8 cellular contexts compared by ENCODE assay signal in genomic region chr4:151325320-151326246, GRCh38. TPM values are rescaled to one million over a fixed set of nuclear protein-coding genes. Genes with fewer than 3 reads are reported as not detected.
DNase-seq lines count a peak whose midpoint lies in the region; FAIRE-seq and TF ChIP-seq lines count a peak whose summit lies in the region.

TSS of gene SH3D19 (minus strand) at chr4:151325605. CDS start at chr4:151325352, 253 bp downstream.

- H3K9me3 ChIP-seq in endothelial cell of umbilical vein (replicated peaks; ENCODE audit: control insufficient read depth, insufficient read depth, low read length) (no peaks in the 10 kb centered on the region), testis (no peaks in the 10 kb centered on the region)

- TF ChIP-seq POLR2A in endothelial cell of umbilical vein (IDR thresholded peaks at IDR 0.05; ENCODE audit: low read depth, low read length) (peak; percentile 30), testis (IDR thresholded peaks at IDR 0.05) (no peak)

- H2AFZ ChIP-seq in endothelial cell of umbilical vein (ENCODE audit: low read depth, low read length): peak within 1 kb of the TSS; percentile 45

- POLR2A ChIA-PET in HEK293T (lab: Yijun Ruan, JAX) (interaction anchor here (0.7 to 2.3 kb wide), 24 partner anchors 8 to 160 kb away, joined by 3 to 27 read pairs (median 4); partner anchors contain the start of genes FHIP1A and PRSS48), endothelial cell of umbilical vein (lab: Charles Lee) (interaction anchor here (1.0 kb wide), 2 partner anchors 11 to 100 kb away, joined by 3 read pairs; no protein-coding TSS in a partner anchor)

- H3K9me3 Mint-ChIP-seq in immature natural killer cell: peaks cover 0 to 16% (median 1%) of the 10 kb centered on the region in 6 donors

- peaks cover 40% of the 10 kb centered on the region for H3K79me2 ChIP-seq in endothelial cell of umbilical vein (ENCODE audit: control insufficient read depth, insufficient read depth, low read length)

- no peak for TF ChIP-seq CTCF in AG09309 (IDR thresholded peaks at IDR 0.05; ENCODE audit: control insufficient read depth, insufficient read depth, low read depth, low read length, missing control alignments)
- no peak for TF ChIP-seq CTCF in endothelial cell of umbilical vein (IDR thresholded peaks at IDR 0.05; ENCODE audit: extremely low read depth in 1 of 2, insufficient read depth in 1 of 2, low read depth in 1 of 2, low read length in 2 of 2)
- no peak for TF ChIP-seq CTCF in testis (IDR thresholded peaks at IDR 0.05)

- CTCF ChIA-PET in HEK293T (lab: Yijun Ruan, JAX): no interaction called here
- CTCF ChIA-PET in endothelial cell of umbilical vein (lab: Charles Lee): interaction anchor here (0.6 to 6.3 kb wide), 20 partner anchors 10 to 279 kb away, joined by 3 to 30 read pairs (median 3); partner anchors contain the start of gene PRSS48

- no peaks in the 10 kb centered on the region for H3K27me3 ChIP-seq in endothelial cell of umbilical vein (ENCODE audit: control insufficient read depth in 2 of 2, insufficient read depth in 2 of 2, low read length in 2 of 2)
- H3K27me3 ChIP-seq in testis: no peaks in the 10 kb centered on the region

- dilution Hi-C loops in endothelial cell of umbilical vein (cut with MboI; ENCODE audit: extremely low pct_ligation_motif_present, low sequenced_read_pairs): no loop called here

- DNase-seq in AG09309 (ENCODE audit: low read depth) (no peak), HEK293T (ENCODE audit: extremely low spot score) (peak; percentile 60), SKM-1 (lab: John Stamatoyannopoulos, UW; ENCODE audit: unreplicated experiment) (peak; percentile 45), endothelial cell of umbilical vein (ENCODE audit: low read depth, low spot score) (peak; percentile 91), lung microvascular endothelial cell (ENCODE audit: low read depth in 2 of 2) (peak; percentile 74 to 97), testis (peak; percentile 82), immature natural killer cell (no peak), HUDEP-2 (lab: John Stamatoyannopoulos, UW; ENCODE audit: unreplicated experiment in 76 of 76) (no peak)

- intact Hi-C loops in endothelial cell of umbilical vein (cut with micrococcal nuclease) (loop anchor here (1.0 kb wide), 4 partner anchors 10 to 97 kb away; no protein-coding TSS in a partner anchor), testis (cut with DNase I; ENCODE audit: low total_unique reads) (no loop called here)

- H3K4me3 Mint-ChIP-seq in immature natural killer cell: peak within 1 kb of the TSS in 2 of 5 donors; percentile 23 to 48

- H3K36me3 Mint-ChIP-seq in immature natural killer cell: no peaks in the 10 kb centered on the region

- H3K36me3 ChIP-seq in endothelial cell of umbilical vein (ENCODE audit: control insufficient read depth in 2 of 2, extremely low read depth in 1 of 2, insufficient read depth in 2 of 2, low read length in 2 of 2) (no peaks in the 10 kb centered on the region), testis (ENCODE audit: low read depth, missing control alignments) (no peaks in the 10 kb centered on the region)

- WGBS in testis, 2 donors: 4% methylated on average over 47 to 66 of the region's 66 CpGs

- H3K27ac ChIP-seq in endothelial cell of umbilical vein (ENCODE audit: insufficient read depth, low read depth, low read length) (peak within 1 kb of the TSS; percentile 69), testis (peak within 1 kb of the TSS; percentile 84 to 90)

- peak within 1 kb of the TSS; percentile 99 for H3K4me2 ChIP-seq in endothelial cell of umbilical vein (ENCODE audit: insufficient read depth, low read length)

- BruUV-seq in endothelial cell of umbilical vein (replicated peaks; lab: Mats Ljungman, UMichigan): no TSS peak

- no peaks in the 10 kb centered on the region for H4K20me1 ChIP-seq in endothelial cell of umbilical vein (replicated peaks; ENCODE audit: control insufficient read depth, extremely low read depth, insufficient read depth, low read length)

- FAIRE-seq in endothelial cell of umbilical vein (lab: Jason Lieb, UNC): peak; percentile 90

- H3K9ac ChIP-seq in endothelial cell of umbilical vein (replicated peaks; ENCODE audit: extremely low read depth, insufficient read depth, low read length): peak within 1 kb of the TSS; percentile 88

- peaks cover 10 to 22% (median 12%) of the 10 kb centered on the region in 3 donors for H3K27me3 Mint-ChIP-seq in immature natural killer cell (ENCODE audit: low read depth in 3 of 3)

- H3K9me1 ChIP-seq in endothelial cell of umbilical vein (replicated peaks; ENCODE audit: control insufficient read depth, extremely low read depth, insufficient read depth, low read length): no peaks in the 10 kb centered on the region

- peaks cover 0 to 1% of the 10 kb centered on the region in 2 donors for H3K4me1 Mint-ChIP-seq in immature natural killer cell

- H3K4me1 ChIP-seq in endothelial cell of umbilical vein (ENCODE audit: control insufficient read depth, extremely low read depth, insufficient read depth, low read length) (peaks cover 24% of the 10 kb centered on the region), testis (peaks cover 7% of the 10 kb centered on the region)

- H3K4me3 ChIP-seq in AG09309 (ENCODE audit: control insufficient read depth, low read depth, low read length) (peak within 1 kb of the TSS; percentile 93), endothelial cell of umbilical vein (replicated peaks in 1 of 3; ENCODE audit: insufficient read depth in 1 of 3, low read depth in 1 of 3, low read length in 3 of 3) (peak within 1 kb of the TSS; percentile 55 to 86 (median 74)), testis (peak within 1 kb of the TSS; percentile 74 to 83)

- no peak within 1 kb of the TSS for H3K27ac Mint-ChIP-seq in immature natural killer cell

TF ChIP-seq in HEK293T, 16 proteins besides CTCF, POLR2A, EP300 and RAD21:
- no peak for TF ChIP-seq SUZ12 (IDR thresholded peaks at IDR 0.05)
- TF ChIP-seq L3MBTL2 (conservative IDR thresholded peaks at IDR 0.05): peak; percentile 67
- TF ChIP-seq HDGF (IDR thresholded peaks at IDR 0.05; ENCODE audit: borderline replicate concordance): no peak
- no peak for TF ChIP-seq PKNOX1 (IDR thresholded peaks at IDR 0.05)
- no peak for TF ChIP-seq BHLHE40 (IDR thresholded peaks at IDR 0.05; ENCODE audit: borderline replicate concordance)
- TF ChIP-seq ELF4 (IDR thresholded peaks at IDR 0.05): no peak
- TF ChIP-seq FOXK2 (IDR thresholded peaks at IDR 0.05): no peak
- TF ChIP-seq CTBP1 (IDR thresholded peaks at IDR 0.05; ENCODE audit: borderline replicate concordance): no peak

TF ChIP-seq in endothelial cell of umbilical vein, 7 proteins besides CTCF, POLR2A, EP300 and RAD21:
- TF ChIP-seq EZH2 (IDR thresholded peaks at IDR 0.05; ENCODE audit: borderline replicate concordance, low read depth, low read length, severe bottlenecking) (no peak), POLR2AphosphoS5 (IDR thresholded peaks at IDR 0.05; ENCODE audit: insufficient read depth, low read depth, low read length) (peak; percentile 57)

RNA-seq across cellular contexts. Expression of gene SH3D19, which starts in this region (rescaled TPM):
- total RNA-seq in endothelial cell of umbilical vein: 86.3 and 92.8 TPM in 2 replicates
- 30.2 and 37.5 TPM in 2 replicates for polyA plus RNA-seq in endothelial cell of umbilical vein
- polyA plus RNA-seq in endothelial cell of umbilical vein (2011; cell fraction: cytosol; rRNA removed): 40.9 and 43.7 TPM in 2 replicates
- 95.7 and 102 TPM in 2 replicates for polyA plus RNA-seq in endothelial cell of umbilical vein (2011; cell fraction: nucleus; rRNA removed)
- 62.9 and 68.2 TPM in 2 replicates for polyA plus RNA-seq in endothelial cell of umbilical vein (2012)
- polyA minus RNA-seq in endothelial cell of umbilical vein: 81.5 and 91.8 TPM in 2 replicates
- 8.1 TPM for polyA minus RNA-seq in endothelial cell of umbilical vein (2011; cell fraction: cytosol; rRNA and poly(A)+ RNA removed)
- 143 and 145 TPM in 2 replicates for polyA minus RNA-seq in endothelial cell of umbilical vein (2011; cell fraction: nucleus; rRNA and poly(A)+ RNA removed)
- total RNA-seq in lung microvascular endothelial cell: 30.7 and 36.3 TPM in 2 replicates
- total RNA-seq in testis: 10 to 100 TPM; 49.9 to 58.6 TPM
- polyA plus RNA-seq in testis (ENCODE audit: insufficient read depth, low read depth, low replicate concordance): 40.6 TPM
- 1 to 10 TPM in 1 of 3 donors, under 1 TPM in 1, not detected in 1; 0.72 to 1.3 TPM for polyA plus RNA-seq in immature natural killer cell

Comparison
In these comparisons a context has a peak if more than half of its experiments do, and no peak if none do; other contexts are left out.
1. RNA of gene SH3D19 (polyA plus RNA-seq): 40.6 TPM in testis (single experiment) and 30.2 to 102 TPM in endothelial cell of umbilical vein; 0.72 to 1.3 TPM in immature natural killer cell; every median in the first group is over 10 times any median in the second.
2. DNase-seq: peak in HEK293T (single experiment), SKM-1 (single experiment), endothelial cell of umbilical vein (single experiment), lung microvascular endothelial cell (2 of 2) and testis (single experiment); none in AG09309 (single experiment), immature natural killer cell (0 of 3) and HUDEP-2 (0 of 76).
3. Peak in every context shown above with its lines, with median percentiles within 50 percentile points of each other: H3K4me3 ChIP-seq.